29 cellular contexts compared by ENCODE assay signal in the genomic region with DNA sequence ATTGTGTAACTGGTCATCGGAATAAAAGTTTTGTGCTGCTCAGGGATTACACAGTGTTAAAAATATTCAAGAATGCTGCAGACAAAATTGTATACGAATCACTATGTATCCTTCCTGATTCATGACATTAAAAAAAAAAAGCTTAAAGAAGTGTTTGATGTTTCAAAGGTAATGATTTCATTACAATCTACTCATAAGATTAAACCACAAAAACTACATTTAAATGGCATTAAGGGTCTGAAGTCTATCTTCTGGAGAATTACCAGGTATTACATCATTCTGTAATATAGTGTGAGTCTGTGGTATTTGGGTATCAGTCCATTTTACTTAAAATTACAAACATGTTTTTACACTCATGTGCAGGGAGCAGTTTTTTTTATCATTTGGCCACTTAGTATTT.
DNase-seq lines count a peak whose midpoint lies in the region; ATAC-seq, FAIRE-seq and TF ChIP-seq lines count a peak whose summit lies in the region.
"Had no signal": no experiment of that assay in that cellular context is flagged by ENCODE, and none has a peak within 500 bp of the region (broad histone marks: within the 10 kb centered on the region; RNA-seq: fewer than 3 reads in every experiment).

No MANE protein-coding gene starts in this region.

- H3K4me1 ChIP-seq in GM23338 (ENCODE audit: insufficient read depth): peaks cover 32% of the 10 kb centered on the region
- H3K4me1 ChIP-seq: psoas muscle, sigmoid colon had no signal

- H3K36me3 ChIP-seq in GM23338 (ENCODE audit: insufficient read depth): no peaks in the 10 kb centered on the region
- H3K36me3 ChIP-seq: sigmoid colon had no signal

- H3F3A ChIP-seq in GM23338 (replicated peaks; ENCODE audit: low read depth): no peaks in the 10 kb centered on the region

- H3K27ac Mint-ChIP-seq in GM23338 (peak overlapping the region; percentile 54), glutamatergic neuron (ENCODE audit: unreplicated experiment) (peak overlapping the region; percentile 83)
- H3K27ac Mint-ChIP-seq: CD14-positive monocyte, natural killer cell had no signal

- no peaks in the 10 kb centered on the region for H3K79me2 ChIP-seq in GM23338 (replicated peaks; ENCODE audit: insufficient read depth)

- H3K4me3 Mint-ChIP-seq in GM23338 (no peak overlapping the region), glutamatergic neuron (ENCODE audit: unreplicated experiment) (no peak overlapping the region)
- H3K4me3 Mint-ChIP-seq: CD14-positive monocyte, immature natural killer cell, natural killer cell had no signal

- FAIRE-seq in D721Med (lab: Jason Lieb, UNC): peak; percentile 21
- FAIRE-seq: H54, RCC 7860 had no signal

- ATAC-seq in GM23338: no peak
- ATAC-seq: left cardiac atrium, natural killer cell, psoas muscle had no signal

- no peak overlapping the region for H3K27ac ChIP-seq in GM23338 (ENCODE audit: low read depth)
- H3K27ac ChIP-seq: psoas muscle, sigmoid colon had no signal

- H3K27me3 Mint-ChIP-seq in GM23338 (ENCODE audit: insufficient read depth, low read depth, poor library complexity) (peaks cover 2% of the 10 kb centered on the region), glutamatergic neuron (ENCODE audit: unreplicated experiment) (no peaks in the 10 kb centered on the region)

- DNase-seq in D721Med (ENCODE audit: insufficient read length, low spot score) (no peak), GM23338 (ENCODE audit: low spot score) (no peak), SW480 (ENCODE audit: low spot score) (peak; percentile 27), glutamatergic neuron (no peak), CD1c-positive myeloid dendritic cell (ENCODE audit: extremely low spot score) (no peak), GM20000 (ENCODE audit: low spot score) (no peak), T-helper 9 cell (no peak)
- DNase-seq: activated naive CD4-positive, alpha-beta T cell treated with Interleukin-2 at 50 U/mL for 16 hours; amniotic stem cell; Calu3; DMS79 treated with DMSO at 0.1 percent for 48 hours; immature natural killer cell; left cardiac atrium; natural killer cell; NCI-H1436 treated with DMSO at 0.1 percent for 48 hours; NCI-H2081 treated with DMSO at 0.1 percent for 48 hours; NCI-H226; NCI-H69; occipital lobe; psoas muscle; SIG-M5; sigmoid colon; stimulated activated CD4-positive, alpha-beta T cell treated with anti-CD3 and anti-CD28 coated beads, Interleukin-4, amount 100 ng/mL, for 24 hours; SW 1271; trophoblast cell had no signal

- H3K36me3 Mint-ChIP-seq in GM23338 (ENCODE audit: low read depth) (no peaks in the 10 kb centered on the region), glutamatergic neuron (ENCODE audit: unreplicated experiment) (no peaks in the 10 kb centered on the region)
- H3K36me3 Mint-ChIP-seq: natural killer cell had no signal

- H3K9me3 Mint-ChIP-seq in GM23338 (no peaks in the 10 kb centered on the region), glutamatergic neuron (ENCODE audit: unreplicated experiment) (peaks cover 2% of the 10 kb centered on the region)
- H3K9me3 Mint-ChIP-seq: CD14-positive monocyte, immature natural killer cell, natural killer cell had no signal

- H4K20me1 ChIP-seq in GM23338 (replicated peaks; ENCODE audit: insufficient read depth): no peaks in the 10 kb centered on the region

- H3K4me2 ChIP-seq in GM23338: no peak overlapping the region

- H3K27me3 ChIP-seq in GM23338 (ENCODE audit: insufficient read depth): no peaks in the 10 kb centered on the region
- H3K27me3 ChIP-seq: sigmoid colon had no signal

- H3K4me1 Mint-ChIP-seq in GM23338 (peaks cover 61% of the 10 kb centered on the region), glutamatergic neuron (ENCODE audit: low read depth, unreplicated experiment) (peaks cover 24% of the 10 kb centered on the region)
- H3K4me1 Mint-ChIP-seq: immature natural killer cell had no signal

- no peak for TF ChIP-seq CTCF in D721Med (IDR thresholded peaks at IDR 0.05; ENCODE audit: insufficient read depth, missing control alignments)
- no peak for TF ChIP-seq CTCF in GM23338 (conservative IDR thresholded peaks at IDR 0.05; ENCODE audit: low read depth in 2 of 2)
- TF ChIP-seq CTCF in glutamatergic neuron (IDR thresholded peaks at IDR 0.05; ENCODE audit: partially characterized antibody, unreplicated experiment): no peak
- TF ChIP-seq CTCF in GM20000 (IDR thresholded peaks at IDR 0.05; ENCODE audit: extremely low read depth, missing control alignments): no peak

- H3K9me2 ChIP-seq in GM23338 (ENCODE audit: insufficient read depth): no peaks in the 10 kb centered on the region

- no peak overlapping the region for H2AFZ ChIP-seq in GM23338

- H3K4me3 ChIP-seq in GM23338: no peak overlapping the region
- H3K4me3 ChIP-seq: lung, psoas muscle, sigmoid colon had no signal

TF ChIP-seq in GM23338, 12 proteins besides CTCF, POLR2A, EP300 and RAD21:
- no peak for TF ChIP-seq CREB1 (CRISPR knock-in tag; IDR thresholded peaks at IDR 0.05; ENCODE audit: low read depth)
- no peak for TF ChIP-seq STAT1 (IDR thresholded peaks at IDR 0.05; ENCODE audit: unreplicated experiment)
- no peak for TF ChIP-seq ZNF114 (CRISPR knock-in tag; IDR thresholded peaks at IDR 0.05)
- TF ChIP-seq, protein P1, sequence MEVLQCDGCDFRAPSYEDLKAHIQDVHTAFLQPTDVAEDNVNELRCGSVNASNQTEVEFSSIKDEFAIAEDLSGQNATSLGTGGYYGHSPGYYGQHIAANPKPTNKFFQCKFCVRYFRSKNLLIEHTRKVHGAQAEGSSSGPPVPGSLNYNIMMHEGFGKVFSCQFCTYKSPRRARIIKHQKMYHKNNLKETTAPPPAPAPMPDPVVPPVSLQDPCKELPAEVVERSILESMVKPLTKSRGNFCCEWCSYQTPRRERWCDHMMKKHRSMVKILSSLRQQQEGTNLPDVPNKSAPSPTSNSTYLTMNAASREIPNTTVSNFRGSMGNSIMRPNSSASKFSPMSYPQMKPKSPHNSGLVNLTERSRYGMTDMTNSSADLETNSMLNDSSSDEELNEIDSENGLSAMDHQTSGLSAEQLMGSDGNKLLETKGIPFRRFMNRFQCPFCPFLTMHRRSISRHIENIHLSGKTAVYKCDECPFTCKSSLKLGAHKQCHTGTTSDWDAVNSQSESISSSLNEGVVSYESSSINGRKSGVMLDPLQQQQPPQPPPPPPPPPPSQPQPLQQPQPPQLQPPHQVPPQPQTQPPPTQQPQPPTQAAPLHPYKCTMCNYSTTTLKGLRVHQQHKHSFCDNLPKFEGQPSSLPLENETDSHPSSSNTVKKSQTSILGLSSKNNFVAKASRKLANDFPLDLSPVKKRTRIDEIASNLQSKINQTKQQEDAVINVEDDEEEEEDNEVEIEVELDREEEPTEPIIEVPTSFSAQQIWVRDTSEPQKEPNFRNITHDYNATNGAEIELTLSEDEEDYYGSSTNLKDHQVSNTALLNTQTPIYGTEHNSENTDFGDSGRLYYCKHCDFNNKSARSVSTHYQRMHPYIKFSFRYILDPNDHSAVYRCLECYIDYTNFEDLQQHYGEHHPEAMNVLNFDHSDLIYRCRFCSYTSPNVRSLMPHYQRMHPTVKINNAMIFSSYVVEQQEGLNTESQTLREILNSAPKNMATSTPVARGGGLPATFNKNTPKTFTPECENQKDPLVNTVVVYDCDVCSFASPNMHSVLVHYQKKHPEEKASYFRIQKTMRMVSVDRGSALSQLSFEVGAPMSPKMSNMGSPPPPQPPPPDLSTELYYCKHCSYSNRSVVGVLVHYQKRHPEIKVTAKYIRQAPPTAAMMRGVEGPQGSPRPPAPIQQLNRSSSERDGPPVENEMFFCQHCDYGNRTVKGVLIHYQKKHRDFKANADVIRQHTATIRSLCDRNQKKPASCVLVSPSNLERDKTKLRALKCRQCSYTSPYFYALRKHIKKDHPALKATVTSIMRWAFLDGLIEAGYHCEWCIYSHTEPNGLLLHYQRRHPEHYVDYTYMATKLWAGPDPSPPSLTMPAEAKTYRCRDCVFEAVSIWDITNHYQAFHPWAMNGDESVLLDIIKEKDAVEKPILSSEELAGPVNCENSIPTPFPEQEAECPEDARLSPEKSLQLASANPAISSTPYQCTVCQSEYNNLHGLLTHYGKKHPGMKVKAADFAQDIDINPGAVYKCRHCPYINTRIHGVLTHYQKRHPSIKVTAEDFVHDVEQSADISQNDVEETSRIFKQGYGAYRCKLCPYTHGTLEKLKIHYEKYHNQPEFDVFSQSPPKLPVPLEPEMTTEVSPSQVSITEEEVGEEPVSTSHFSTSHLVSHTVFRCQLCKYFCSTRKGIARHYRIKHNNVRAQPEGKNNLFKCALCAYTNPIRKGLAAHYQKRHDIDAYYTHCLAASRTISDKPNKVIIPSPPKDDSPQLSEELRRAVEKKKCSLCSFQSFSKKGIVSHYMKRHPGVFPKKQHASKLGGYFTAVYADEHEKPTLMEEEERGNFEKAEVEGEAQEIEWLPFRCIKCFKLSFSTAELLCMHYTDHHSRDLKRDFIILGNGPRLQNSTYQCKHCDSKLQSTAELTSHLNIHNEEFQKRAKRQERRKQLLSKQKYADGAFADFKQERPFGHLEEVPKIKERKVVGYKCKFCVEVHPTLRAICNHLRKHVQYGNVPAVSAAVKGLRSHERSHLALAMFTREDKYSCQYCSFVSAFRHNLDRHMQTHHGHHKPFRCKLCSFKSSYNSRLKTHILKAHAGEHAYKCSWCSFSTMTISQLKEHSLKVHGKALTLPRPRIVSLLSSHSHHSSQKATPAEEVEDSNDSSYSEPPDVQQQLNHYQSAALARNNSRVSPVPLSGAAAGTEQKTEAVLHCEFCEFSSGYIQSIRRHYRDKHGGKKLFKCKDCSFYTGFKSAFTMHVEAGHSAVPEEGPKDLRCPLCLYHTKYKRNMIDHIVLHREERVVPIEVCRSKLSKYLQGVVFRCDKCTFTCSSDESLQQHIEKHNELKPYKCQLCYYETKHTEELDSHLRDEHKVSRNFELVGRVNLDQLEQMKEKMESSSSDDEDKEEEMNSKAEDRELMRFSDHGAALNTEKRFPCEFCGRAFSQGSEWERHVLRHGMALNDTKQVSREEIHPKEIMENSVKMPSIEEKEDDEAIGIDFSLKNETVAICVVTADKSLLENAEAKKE (CRISPR knock-in tag; IDR thresholded peaks at IDR 0.05): no peak
